Comparison of ENCODE assay signal across 8 cellular contexts in the genomic region with DNA sequence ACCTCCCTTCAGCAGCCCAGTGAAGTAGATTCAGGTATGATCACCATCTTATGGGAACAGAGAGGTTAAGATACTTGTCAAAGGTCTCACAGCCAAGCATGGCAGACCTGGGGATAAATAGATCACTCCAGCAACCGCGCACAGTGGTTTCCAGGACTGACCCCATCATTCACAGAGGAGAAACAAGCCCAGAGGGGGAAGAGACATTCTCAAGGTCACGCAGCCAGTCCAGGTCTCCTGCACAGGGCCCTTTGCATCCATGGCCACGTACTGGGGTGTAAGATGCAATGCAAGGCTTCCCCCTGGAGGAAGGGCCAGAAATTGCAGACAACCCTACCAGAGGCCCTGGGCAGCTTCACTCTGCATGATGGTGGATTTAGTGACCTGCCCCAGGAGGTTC. TPM values are rescaled to one million over a fixed set of nuclear protein-coding genes. Genes with fewer than 3 reads are reported as not detected.
A peak's percentile ranks its signal among the peaks of the same experiment; 100 is the strongest.
DNase-seq lines count a peak whose midpoint lies in the region; ATAC-seq and TF ChIP-seq lines count a peak whose summit lies in the region.

No MANE protein-coding gene starts in this region.

- H2AFZ ChIP-seq in Karpas-422 (ENCODE audit: low read length), result no peak overlapping the region

- H3K9me3 ChIP-seq in Karpas-422 (ENCODE audit: low read length) (no peaks in the 10 kb centered on the region), mucosa of descending colon (no peaks in the 10 kb centered on the region)

- H3K4me2 ChIP-seq in Karpas-422 (ENCODE audit: low read depth, low read length, poor library complexity, severe bottlenecking), result no peak overlapping the region

- H3K36me3 Mint-ChIP-seq in activated naive CD4-positive, alpha-beta T cell treated with anti-CD3 and anti-CD28 coated beads, Interleukin-2, amount 50 U/mL, for 72 hours, result no peaks in the 10 kb centered on the region

- H3K9me3 Mint-ChIP-seq in activated naive CD4-positive, alpha-beta T cell treated with anti-CD3 and anti-CD28 coated beads, Interleukin-2, amount 50 U/mL, for 72 hours, result no peaks in the 10 kb centered on the region

- H3K36me3 ChIP-seq in Karpas-422 (ENCODE audit: insufficient read depth, low read length), result no peaks in the 10 kb centered on the region
- no peaks in the 10 kb centered on the region for H3K36me3 ChIP-seq in mucosa of descending colon (ENCODE audit: low read depth)

- DNase-seq in GM03348 (ENCODE audit: low spot score), result peak; percentile 44
- DNase-seq in Karpas-422, result peak; percentile 79
- peak in 1 of 2 donors; percentile 46 for DNase-seq in activated naive CD4-positive, alpha-beta T cell treated with anti-CD3 and anti-CD28 coated beads, Interleukin-2, amount 50 U/mL, for 72 hours (ENCODE audit: low spot score in 2 of 2)
- peak in 2 of 3 donors; percentile 33 to 40 for DNase-seq in mucosa of descending colon
- no peak for DNase-seq in cerebellum (ENCODE audit: low spot score)
- no peak for DNase-seq in hippocampal formation (lab: John Stamatoyannopoulos, UW)

- no peaks in the 10 kb centered on the region for H4K20me1 ChIP-seq in Karpas-422 (ENCODE audit: insufficient read depth, low read depth, low read length)

- H3K4me3 ChIP-seq in Karpas-422 (ENCODE audit: low read length) (no peak overlapping the region), mucosa of descending colon (no peak overlapping the region)

- intact Hi-C loops in mucosa of descending colon (cut with DNase I, micrococcal nuclease), result no loop called here

- H3K27ac Mint-ChIP-seq in activated naive CD4-positive, alpha-beta T cell treated with anti-CD3 and anti-CD28 coated beads, Interleukin-2, amount 50 U/mL, for 72 hours, result no peak overlapping the region

- no peaks in the 10 kb centered on the region for H3K4me1 ChIP-seq in Karpas-422 (ENCODE audit: low read length)
- no peaks in the 10 kb centered on the region for H3K4me1 ChIP-seq in mucosa of descending colon (ENCODE audit: low read depth)

- H3K9me2 ChIP-seq in Karpas-422 (replicated peaks; ENCODE audit: insufficient read depth, low read length), result no peaks in the 10 kb centered on the region

- ATAC-seq in activated naive CD4-positive, alpha-beta T cell treated with anti-CD3 and anti-CD28 coated beads, Interleukin-2, amount 50 U/mL, for 72 hours, result peak; percentile 28 to 31
- peak; percentile 67 for ATAC-seq in mucosa of descending colon
- ATAC-seq in HG02642 (IDR thresholded peaks at IDR 0.05; ENCODE audit: poor library complexity, unreplicated experiment), result no peak
- no peak for ATAC-seq in HG02870 (IDR thresholded peaks at IDR 0.05; ENCODE audit: unreplicated experiment)

- H3K27ac ChIP-seq in Karpas-422 (ENCODE audit: low read length), result no peak overlapping the region

- no peaks in the 10 kb centered on the region for H3K79me2 ChIP-seq in Karpas-422 (ENCODE audit: low read length)

- TF ChIP-seq CTCF in mucosa of descending colon (IDR thresholded peaks at IDR 0.05), result peak; percentile 36

- no peaks in the 10 kb centered on the region for H3K27me3 ChIP-seq in Karpas-422 (ENCODE audit: low read length)

- no peak overlapping the region for H3K9ac ChIP-seq in Karpas-422 (ENCODE audit: low read length)

RNA-seq across cellular contexts. Expression of a gene that starts 19.9 kb away (rescaled TPM):
- not detected in 2 replicates for total RNA-seq in Karpas-422 (2014; rRNA removed; shearing (Covaris generic); ENCODE audit: low replicate concordance)
- total RNA-seq in activated naive CD4-positive, alpha-beta T cell treated with anti-CD3 and anti-CD28 coated beads, Interleukin-2, amount 50 U/mL, for 72 hours, result not detected
- total RNA-seq in mucosa of descending colon (not detected), cerebellum (not detected)

RNA-seq across cellular contexts. Expression of a gene that starts 40.1 kb away (rescaled TPM):
- 8.9 and 13.6 TPM in 2 replicates for total RNA-seq in Karpas-422 (2014; rRNA removed; shearing (Covaris generic); ENCODE audit: low replicate concordance)
- 1 to 10 TPM; 4.5 to 9.5 TPM for total RNA-seq in activated naive CD4-positive, alpha-beta T cell treated with anti-CD3 and anti-CD28 coated beads, Interleukin-2, amount 50 U/mL, for 72 hours
- 1 to 10 TPM; 6.6 to 9.5 (median 6.7) TPM for total RNA-seq in mucosa of descending colon
- total RNA-seq in cerebellum, result 16.9 TPM

Comparison
In these comparisons a context has a peak if more than half of its experiments do, and no peak if none do; other contexts are left out.
1. DNase-seq: peak in GM03348 (single experiment), Karpas-422 (single experiment) and mucosa of descending colon (2 of 3); none in cerebellum (single experiment) and hippocampal formation (0 of 2).
2. ATAC-seq: peak in activated naive CD4-positive, alpha-beta T cell treated with anti-CD3 and anti-CD28 coated beads, Interleukin-2, amount 50 U/mL, for 72 hours (2 of 2) and mucosa of descending colon (single experiment); none in HG02642 (single experiment) and HG02870 (single experiment).